ENCODE assay signal across 33 cellular contexts in genomic region chr12:121729021-121729420, GRCh38. TPM values are rescaled to one million over a fixed set of nuclear protein-coding genes. Genes with fewer than 3 reads are reported as not detected.
"Had no signal": no experiment of that assay in that cellular context is flagged by ENCODE, and none has a peak within 500 bp of the region (broad histone marks: within the 10 kb centered on the region; RNA-seq: fewer than 3 reads in every experiment).

No MANE protein-coding gene starts in this region.

- H3K4me1 ChIP-seq: esophagus muscularis mucosa, foreskin keratinocyte, gastrocnemius medialis had no signal

- H3K27ac ChIP-seq: brain microvascular endothelial cell, esophagus muscularis mucosa, foreskin keratinocyte, gastrocnemius medialis, WERI-Rb-1 had no signal

- ATAC-seq: activated CD4-positive, alpha-beta T cell treated with anti-CD3 and anti-CD28 coated beads for 36 hours; activated CD8-positive, alpha-beta memory T cell treated with anti-CD3 and anti-CD28 coated beads, Interleukin-2, amount 10 ng/mL, durations not matched to agents 7 days and 5 days; activated CD8-positive, alpha-beta T cell treated with anti-CD3 and anti-CD28 coated beads, Interleukin-2, amount 10 ng/mL, durations not matched to agents 7 days and 5 days; effector memory CD8-positive, alpha-beta T cell; foreskin keratinocyte; gastrocnemius medialis; T-helper 17 cell had no signal

- H3K4me3 Mint-ChIP-seq: activated CD4-positive, alpha-beta memory T cell treated with anti-CD3 and anti-CD28 coated beads for 36 hours; activated CD4-positive, alpha-beta T cell treated with anti-CD3 and anti-CD28 coated beads for 36 hours; activated CD4-positive, alpha-beta T cell treated with anti-CD3 and anti-CD28 coated beads, Interleukin-2, amount 10 ng/mL, durations not matched to agents 24 days and 14 days; activated CD8-positive, alpha-beta memory T cell treated with anti-CD3 and anti-CD28 coated beads, Interleukin-2, amount 10 ng/mL, durations not matched to agents 7 days and 5 days; activated CD8-positive, alpha-beta T cell treated with anti-CD3 and anti-CD28 coated beads, Interleukin-2, amount 10 ng/mL, durations not matched to agents 7 days and 5 days; activated naive CD4-positive, alpha-beta T cell treated with anti-CD3 and anti-CD28 coated beads, Interleukin-2, amount 10 ng/mL, durations not matched to agents 7 days and 5 days; activated naive CD8-positive, alpha-beta T cell; activated T-helper 1 cell treated with anti-CD3 and anti-CD28 coated beads, Interleukin-12 subunit alpha, Interleukin-12 subunit beta, Interleukin-2, Interleukin-4 antibody, amounts not matched to agents 30 ng/mL and 10 ng/mL and 1 ng/mL, durations not matched to agents 14 hours and 24 hours and 36 hours; central memory CD8-positive, alpha-beta T cell; effector memory CD8-positive, alpha-beta T cell; T-helper 17 cell; T-helper 2 cell treated with Interferon-gamma antibody and Interleukin-4, amounts not matched to agents 5 μg/mL and 100 μg/mL, for 36 hours had no signal

- H3K4me3 ChIP-seq: esophagus muscularis mucosa, gastrocnemius medialis had no signal

- H3K27ac Mint-ChIP-seq: activated CD4-positive, alpha-beta memory T cell treated with anti-CD3 and anti-CD28 coated beads for 36 hours; activated CD4-positive, alpha-beta T cell treated with anti-CD3 and anti-CD28 coated beads for 36 hours; activated CD4-positive, alpha-beta T cell treated with anti-CD3 and anti-CD28 coated beads, Interleukin-2, amount 10 ng/mL, durations not matched to agents 24 days and 14 days; activated CD8-positive, alpha-beta memory T cell treated with anti-CD3 and anti-CD28 coated beads, Interleukin-2, amount 10 ng/mL, durations not matched to agents 7 days and 5 days; activated CD8-positive, alpha-beta T cell treated with anti-CD3 and anti-CD28 coated beads, Interleukin-2, amount 10 ng/mL, durations not matched to agents 7 days and 5 days; activated naive CD4-positive, alpha-beta T cell treated with anti-CD3 and anti-CD28 coated beads, Interleukin-2, amount 10 ng/mL, durations not matched to agents 7 days and 5 days; activated naive CD8-positive, alpha-beta T cell; activated T-helper 1 cell treated with anti-CD3 and anti-CD28 coated beads, Interleukin-12 subunit alpha, Interleukin-12 subunit beta, Interleukin-2, Interleukin-4 antibody, amounts not matched to agents 30 ng/mL and 10 ng/mL and 1 ng/mL, durations not matched to agents 14 hours and 24 hours and 36 hours; activated T-helper 2 cell treated with anti-CD3 and anti-CD28 coated beads, Interferon-gamma antibody, Interleukin-2, Interleukin-4, amounts not matched to agents 10 μg/mL and 5 μg/mL and 100 μg/mL, durations not matched to agents 14 hours and 24 hours and 36 hours; effector memory CD8-positive, alpha-beta T cell; T-helper 17 cell; T-helper 2 cell treated with Interferon-gamma antibody and Interleukin-4, amounts not matched to agents 5 μg/mL and 100 μg/mL, for 36 hours had no signal

- H3K9me3 ChIP-seq: esophagus muscularis mucosa, gastrocnemius medialis had no signal

- H3K4me1 Mint-ChIP-seq: activated CD4-positive, alpha-beta T cell treated with anti-CD3 and anti-CD28 coated beads for 36 hours; activated CD4-positive, alpha-beta T cell treated with anti-CD3 and anti-CD28 coated beads, Interleukin-2, amount 10 ng/mL, durations not matched to agents 24 days and 14 days; activated CD8-positive, alpha-beta memory T cell treated with anti-CD3 and anti-CD28 coated beads, Interleukin-2, amount 10 ng/mL, durations not matched to agents 7 days and 5 days; activated naive CD4-positive, alpha-beta T cell treated with anti-CD3 and anti-CD28 coated beads, Interleukin-2, amount 10 ng/mL, durations not matched to agents 7 days and 5 days; central memory CD8-positive, alpha-beta T cell; T-helper 17 cell had no signal

- H3K36me3 ChIP-seq: brain microvascular endothelial cell had no signal

- H3K9me3 Mint-ChIP-seq: activated CD4-positive, alpha-beta memory T cell treated with anti-CD3 and anti-CD28 coated beads for 36 hours; activated CD4-positive, alpha-beta T cell treated with anti-CD3 and anti-CD28 coated beads, Interleukin-2, amount 10 ng/mL, durations not matched to agents 24 days and 14 days; activated naive CD4-positive, alpha-beta T cell treated with anti-CD3 and anti-CD28 coated beads, Interleukin-2, amount 10 ng/mL, durations not matched to agents 7 days and 5 days; activated T-helper 1 cell treated with anti-CD3 and anti-CD28 coated beads, Interleukin-12 subunit alpha, Interleukin-12 subunit beta, Interleukin-2, Interleukin-4 antibody, amounts not matched to agents 30 ng/mL and 10 ng/mL and 1 ng/mL, durations not matched to agents 14 hours and 24 hours and 36 hours; activated T-helper 2 cell treated with anti-CD3 and anti-CD28 coated beads, Interferon-gamma antibody, Interleukin-2, Interleukin-4, amounts not matched to agents 10 μg/mL and 5 μg/mL and 100 μg/mL, durations not matched to agents 14 hours and 24 hours and 36 hours; central memory CD8-positive, alpha-beta T cell; effector memory CD8-positive, alpha-beta T cell; T-helper 2 cell treated with Interferon-gamma antibody and Interleukin-4, amounts not matched to agents 5 μg/mL and 100 μg/mL, for 36 hours had no signal

- H3K27me3 Mint-ChIP-seq: activated CD4-positive, alpha-beta memory T cell treated with anti-CD3 and anti-CD28 coated beads for 36 hours; activated CD4-positive, alpha-beta T cell treated with anti-CD3 and anti-CD28 coated beads for 36 hours; activated CD4-positive, alpha-beta T cell treated with anti-CD3 and anti-CD28 coated beads, Interleukin-2, amount 10 ng/mL, durations not matched to agents 24 days and 14 days; activated CD8-positive, alpha-beta memory T cell treated with anti-CD3 and anti-CD28 coated beads, Interleukin-2, amount 10 ng/mL, durations not matched to agents 7 days and 5 days; activated naive CD4-positive, alpha-beta T cell treated with anti-CD3 and anti-CD28 coated beads, Interleukin-2, amount 10 ng/mL, durations not matched to agents 7 days and 5 days; activated naive CD8-positive, alpha-beta T cell; central memory CD8-positive, alpha-beta T cell; effector memory CD8-positive, alpha-beta T cell; T-helper 17 cell had no signal

- H3K36me3 Mint-ChIP-seq: activated CD8-positive, alpha-beta memory T cell treated with anti-CD3 and anti-CD28 coated beads, Interleukin-2, amount 10 ng/mL, durations not matched to agents 7 days and 5 days had no signal

- DNase-seq: activated CD4-positive, alpha-beta memory T cell treated with anti-CD3 and anti-CD28 coated beads for 36 hours; activated CD4-positive, alpha-beta T cell treated with anti-CD3 and anti-CD28 coated beads for 36 hours; activated CD4-positive, alpha-beta T cell treated with anti-CD3 and anti-CD28 coated beads, Interleukin-2, amount 10 ng/mL, durations not matched to agents 24 days and 14 days; activated CD4-positive, CD25-positive, alpha-beta regulatory T cell; activated CD4-positive, CD25-positive, alpha-beta regulatory T cell treated with anti-CD3 and anti-CD28 coated beads, Interleukin-2, amount 50 U/mL, for 72 hours; activated CD8-positive, alpha-beta memory T cell treated with anti-CD3 and anti-CD28 coated beads, Interleukin-2, amount 10 ng/mL, durations not matched to agents 7 days and 5 days; activated CD8-positive, alpha-beta memory T cell treated with anti-CD3 and anti-CD28 coated beads, Interleukin-2, amount 50 U/mL, for 4 hours; activated CD8-positive, alpha-beta T cell treated with anti-CD3 and anti-CD28 coated beads, Interleukin-2, amount 10 ng/mL, durations not matched to agents 7 days and 5 days; activated effector memory CD4-positive, alpha-beta T cell treated with anti-CD3 and anti-CD28 coated beads, Interleukin-2, amount 50 U/mL, for 16 hours; activated naive CD4-positive, alpha-beta T cell treated with anti-CD3 and anti-CD28 coated beads, Interleukin-2, amount 10 ng/mL, durations not matched to agents 7 days and 5 days; activated T-cell treated with anti-CD3 and anti-CD28 coated beads, Interleukin-2, amount 50 U/mL, for 1 hour; activated T-cell treated with anti-CD3 and anti-CD28 coated beads, Interleukin-2, amount 50 U/mL, for 48 hours; amniotic stem cell; anterior cingulate cortex; brain microvascular endothelial cell; cortex of kidney; dermis blood vessel endothelial cell; effector CD4-positive, alpha-beta T cell; effector memory CD8-positive, alpha-beta T cell; erythroblast; foreskin keratinocyte; gastrocnemius medialis; head of caudate nucleus; T-helper 1 cell; T-helper 17 cell; T1000; WERI-Rb-1 had no signal

- H3K27me3 ChIP-seq: brain microvascular endothelial cell, esophagus muscularis mucosa, foreskin keratinocyte, gastrocnemius medialis had no signal

RNA-seq across cellular contexts. Expression of gene MORN3, which starts 59.6 kb away (rescaled TPM):
- total RNA-seq: dermis blood vessel endothelial cell, gastrocnemius medialis had no signal
